ENCODE assay signal across 31 cellular contexts in genomic region chr2:63403820-63404219, GRCh38.
"Had no signal": no experiment of that assay in that cellular context is flagged by ENCODE, and none has a peak within 500 bp of the region (broad histone marks: within the 10 kb centered on the region; RNA-seq: fewer than 3 reads in every experiment).

No MANE protein-coding gene starts in this region.

- H3K27ac Mint-ChIP-seq: natural killer cell; nephron; neural progenitor cell; progenitor cell of endocrine pancreas; stimulated activated memory B cell treated with anti-CD40 and anti-IgM and Interleukin-4, amounts not matched to agents 10 μg/mL and 1 μg/mL and 100 μg/mL, for 72 hours; stimulated activated naive CD8-positive, alpha-beta T cell treated with anti-CD3 and anti-CD28 coated beads, Interleukin-15, amount 100 ng/mL, for 72 hours; type B pancreatic cell had no signal

- H3K36me3 ChIP-seq: neural progenitor cell, ovary, transverse colon, upper lobe of right lung, uterus had no signal

- H3K9me3 Mint-ChIP-seq: type B pancreatic cell had no signal

- H3K27ac ChIP-seq: neural progenitor cell, ovary, parathyroid adenoma, psoas muscle, skin epidermis, spleen, suprapubic skin, testis, tibial artery, transverse colon, upper lobe of right lung, uterus had no signal

- DNase-seq: natural killer cell; occipital lobe; ovary; posterior cingulate gyrus; psoas muscle; right cardiac atrium; spleen; stimulated activated CD4-positive, alpha-beta T cell treated with anti-CD3 and anti-CD28 coated beads, Interleukin-12 subunit alpha, Interleukin-12 subunit beta, amount 100 ng/mL, for 4 hours; stimulated activated CD4-positive, alpha-beta T cell treated with anti-CD3 and anti-CD28 coated beads, Interleukin-1b, Interleukin-23, amount 100 ng/mL, for 48 hours; stimulated activated CD4-positive, alpha-beta T cell treated with anti-CD3 and anti-CD28 coated beads, Interleukin-4, amount 100 ng/mL, for 1 hour; stimulated activated CD4-positive, alpha-beta T cell treated with anti-CD3 and anti-CD28 coated beads, Interleukin-4, amount 100 ng/mL, for 4 hours; stimulated activated CD8-positive, alpha-beta memory T cell treated with anti-CD3 and anti-CD28 coated beads, Interleukin-4, amount 100 ng/mL, for 48 hours; stimulated activated naive CD4-positive, alpha-beta T cell; stimulated activated naive CD8-positive, alpha-beta T cell treated with anti-CD3 and anti-CD28 coated beads, Interleukin-15, amount 100 ng/mL, for 72 hours; stimulated activated naive CD8-positive, alpha-beta T cell treated with anti-CD3 and anti-CD28 coated beads, Interleukin-15, Interleukin-2, amounts not matched to agents 100 U/mL and 50 U/mL, for 24 hours; substantia nigra; testis; tibial artery; transverse colon; upper lobe of right lung; uterus had no signal

- H3K9ac ChIP-seq: neural progenitor cell, parathyroid adenoma had no signal

- H2AFZ ChIP-seq: neural progenitor cell, parathyroid adenoma had no signal

- H3K9me3 ChIP-seq: ovary, psoas muscle, suprapubic skin, testis, transverse colon, upper lobe of right lung, uterus had no signal

- H3K4me1 ChIP-seq: parathyroid adenoma, psoas muscle, spleen, suprapubic skin, testis, tibial artery, transverse colon, upper lobe of right lung, uterus had no signal

- H3K27me3 ChIP-seq: neural progenitor cell, ovary, spleen, suprapubic skin, testis, tibial artery, transverse colon, upper lobe of right lung, uterus had no signal

- H3K4me2 ChIP-seq: neural progenitor cell, smooth muscle cell had no signal

- H3K4me1 Mint-ChIP-seq: nephron; neural progenitor cell; stimulated activated memory B cell treated with anti-CD40 and anti-IgM and Interleukin-4, amounts not matched to agents 10 μg/mL and 1 μg/mL and 100 μg/mL, for 72 hours; stimulated activated naive CD8-positive, alpha-beta T cell treated with anti-CD3 and anti-CD28 coated beads, Interleukin-15, amount 100 ng/mL, for 72 hours had no signal

- H3K4me3 ChIP-seq: neural progenitor cell, ovary, psoas muscle, skin epidermis, smooth muscle cell, spleen, suprapubic skin, testis, tibial artery, transverse colon, upper lobe of right lung, uterus had no signal

- H3K79me2 ChIP-seq: parathyroid adenoma had no signal

- H3K4me3 Mint-ChIP-seq: natural killer cell; nephron; neural progenitor cell; stimulated activated memory B cell treated with anti-CD40 and anti-IgM and Interleukin-4, amounts not matched to agents 10 μg/mL and 1 μg/mL and 100 μg/mL, for 72 hours; stimulated activated naive CD8-positive, alpha-beta T cell treated with anti-CD3 and anti-CD28 coated beads, Interleukin-15, amount 100 ng/mL, for 72 hours; type B pancreatic cell had no signal

- H3K36me3 Mint-ChIP-seq: natural killer cell had no signal

- ATAC-seq: natural killer cell; psoas muscle; right cardiac atrium; sciatic nerve; stimulated activated memory B cell treated with anti-CD40 and anti-IgM and Interleukin-4, amounts not matched to agents 10 μg/mL and 1 μg/mL and 100 μg/mL, for 72 hours; stimulated activated naive CD8-positive, alpha-beta T cell treated with anti-CD3 and anti-CD28 coated beads, Interleukin-15, amount 100 ng/mL, for 72 hours; stimulated activated naive CD8-positive, alpha-beta T cell treated with anti-CD3 and anti-CD28 coated beads, Interleukin-15, Interleukin-2, amounts not matched to agents 100 U/mL and 50 U/mL, for 24 hours; upper lobe of right lung had no signal

- H3K27me3 Mint-ChIP-seq: progenitor cell of endocrine pancreas; stimulated activated memory B cell treated with anti-CD40 and anti-IgM and Interleukin-4, amounts not matched to agents 10 μg/mL and 1 μg/mL and 100 μg/mL, for 72 hours; stimulated activated naive CD8-positive, alpha-beta T cell treated with anti-CD3 and anti-CD28 coated beads, Interleukin-15, amount 100 ng/mL, for 72 hours; type B pancreatic cell had no signal
